In the genomic region with DNA sequence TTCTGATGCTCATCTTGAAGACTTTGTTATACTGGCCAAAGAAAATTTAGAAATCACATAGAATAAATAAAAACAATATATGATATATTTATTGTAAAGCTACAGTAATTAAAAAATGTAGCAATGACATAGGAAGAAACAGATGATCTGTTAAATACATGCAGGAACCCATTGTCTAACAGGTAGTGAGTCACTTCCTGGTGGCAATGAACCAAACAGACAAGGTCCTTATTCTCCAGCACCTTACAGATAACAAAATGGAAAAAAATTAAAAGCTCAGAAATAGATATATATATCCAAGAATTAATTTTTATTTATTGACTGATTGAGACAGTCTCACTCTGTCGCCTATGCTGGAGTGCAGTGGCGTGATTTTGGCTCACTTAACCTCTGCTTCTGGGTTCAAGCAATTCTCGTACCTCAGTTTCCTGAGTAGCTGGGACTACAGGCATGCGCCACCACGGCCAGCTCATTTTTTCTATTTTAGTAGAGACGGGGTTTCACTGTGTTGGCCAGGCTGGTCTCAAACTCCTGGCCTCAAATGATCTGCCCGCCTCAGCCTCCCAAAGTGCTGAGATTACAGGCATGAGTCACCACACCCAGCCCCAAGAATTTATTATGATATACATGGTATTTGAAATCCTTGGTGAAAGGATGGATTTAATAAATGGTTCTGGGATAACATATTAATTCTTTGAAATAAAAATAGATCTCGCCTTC, we compare ENCODE assay signal across 13 cellular contexts. TPM values are rescaled to one million over a fixed set of nuclear protein-coding genes. Genes with fewer than 3 reads are reported as not detected.
A peak's percentile ranks its signal among the peaks of the same experiment; 100 is the strongest.
DNase-seq lines count a peak whose midpoint lies in the region; ATAC-seq and TF ChIP-seq lines count a peak whose summit lies in the region.
"Had no signal": no experiment of that assay in that cellular context is flagged by ENCODE, and none has a peak within 500 bp of the region (broad histone marks: within the 10 kb centered on the region; RNA-seq: fewer than 3 reads in every experiment).

No MANE protein-coding gene starts in this region.

- no peaks in the 10 kb centered on the region for H3K9me3 Mint-ChIP-seq in stimulated activated naive CD8-positive, alpha-beta T cell treated with anti-CD3 and anti-CD28 coated beads, Interleukin-15, amount 100 ng/mL, for 72 hours
- no peaks in the 10 kb centered on the region for H3K9me3 Mint-ChIP-seq in central memory CD8-positive, alpha-beta T cell
- no peaks in the 10 kb centered on the region for H3K9me3 Mint-ChIP-seq in glutamatergic neuron (ENCODE audit: unreplicated experiment)
- H3K9me3 Mint-ChIP-seq: CD8-positive, alpha-beta memory T cell had no signal

- no peak overlapping the region for H3K4me3 Mint-ChIP-seq in stimulated activated naive CD8-positive, alpha-beta T cell treated with anti-CD3 and anti-CD28 coated beads, Interleukin-15, amount 100 ng/mL, for 72 hours
- no peak overlapping the region for H3K4me3 Mint-ChIP-seq in central memory CD8-positive, alpha-beta T cell
- no peak overlapping the region for H3K4me3 Mint-ChIP-seq in glutamatergic neuron (ENCODE audit: unreplicated experiment)

- H3K4me3 ChIP-seq in lower leg skin (ENCODE audit: low read depth, poor library complexity, severe bottlenecking): no peak overlapping the region
- H3K4me3 ChIP-seq: hepatocyte, sigmoid colon had no signal

- no peak for DNase-seq in stimulated activated naive CD8-positive, alpha-beta T cell treated with anti-CD3 and anti-CD28 coated beads, Interleukin-15, amount 100 ng/mL, for 72 hours
- DNase-seq in stimulated activated naive CD8-positive, alpha-beta T cell treated with anti-CD3 and anti-CD28 coated beads, Interleukin-15, Interleukin-2, amounts not matched to agents 100 U/mL and 50 U/mL, for 24 hours: no peak
- DNase-seq in RPMI8226 (peak; percentile 10), substantia nigra (lab: John Stamatoyannopoulos, UW) (no peak), lower leg skin (ENCODE audit: low spot score in 2 of 2) (no peak), HuH-7 (ENCODE audit: low spot score) (no peak), glutamatergic neuron (no peak)
- no peak for DNase-seq in central memory CD8-positive, alpha-beta T cell (ENCODE audit: low spot score in 2 of 2)
- DNase-seq: caudate nucleus; CD8-positive, alpha-beta memory T cell; SHP77; sigmoid colon had no signal

- H3K4me1 Mint-ChIP-seq in stimulated activated naive CD8-positive, alpha-beta T cell treated with anti-CD3 and anti-CD28 coated beads, Interleukin-15, amount 100 ng/mL, for 72 hours: peaks cover 22% of the 10 kb centered on the region
- H3K4me1 Mint-ChIP-seq in central memory CD8-positive, alpha-beta T cell: no peaks in the 10 kb centered on the region
- H3K4me1 Mint-ChIP-seq in glutamatergic neuron (ENCODE audit: low read depth, unreplicated experiment): peaks cover 5% of the 10 kb centered on the region

- no peaks in the 10 kb centered on the region for H3K36me3 Mint-ChIP-seq in central memory CD8-positive, alpha-beta T cell (ENCODE audit: insufficient read depth)
- H3K36me3 Mint-ChIP-seq in glutamatergic neuron (ENCODE audit: unreplicated experiment): no peaks in the 10 kb centered on the region
- H3K36me3 Mint-ChIP-seq: CD8-positive, alpha-beta memory T cell had no signal

- ATAC-seq in stimulated activated naive CD8-positive, alpha-beta T cell treated with anti-CD3 and anti-CD28 coated beads, Interleukin-15, amount 100 ng/mL, for 72 hours: peak; percentile 78
- no peak for ATAC-seq in stimulated activated naive CD8-positive, alpha-beta T cell treated with anti-CD3 and anti-CD28 coated beads, Interleukin-15, Interleukin-2, amounts not matched to agents 100 U/mL and 50 U/mL, for 24 hours
- ATAC-seq in central memory CD8-positive, alpha-beta T cell (replicated peaks; ENCODE audit: extremely low read depth, poor library complexity, severe bottlenecking): peak; percentile 70

- no peak for TF ChIP-seq POLR2A in lower leg skin (IDR thresholded peaks at IDR 0.05)

- WGBS in lower leg skin, 2 donors: 84 to 89% methylated on average over 8 of the region's 8 CpGs

- TF ChIP-seq CTCF in lower leg skin (IDR thresholded peaks at IDR 0.05) (no peak), glutamatergic neuron (IDR thresholded peaks at IDR 0.05; ENCODE audit: partially characterized antibody, unreplicated experiment) (no peak)

- intact Hi-C loops in lower leg skin (cut with DNase I; ENCODE audit: low total_unique reads): no loop called here

- H3K27ac ChIP-seq in substantia nigra (ENCODE audit: low read depth, low read length, poor library complexity, severe bottlenecking): no peak overlapping the region
- H3K27ac ChIP-seq: hepatocyte, sigmoid colon had no signal

- peaks cover 1% of the 10 kb centered on the region for H3K27me3 Mint-ChIP-seq in stimulated activated naive CD8-positive, alpha-beta T cell treated with anti-CD3 and anti-CD28 coated beads, Interleukin-15, amount 100 ng/mL, for 72 hours
- H3K27me3 Mint-ChIP-seq in central memory CD8-positive, alpha-beta T cell: no peaks in the 10 kb centered on the region
- no peaks in the 10 kb centered on the region for H3K27me3 Mint-ChIP-seq in glutamatergic neuron (ENCODE audit: unreplicated experiment)
- H3K27me3 Mint-ChIP-seq: CD8-positive, alpha-beta memory T cell had no signal

- peak overlapping the region in 1 of 2 donors; percentile 34 for H3K27ac Mint-ChIP-seq in stimulated activated naive CD8-positive, alpha-beta T cell treated with anti-CD3 and anti-CD28 coated beads, Interleukin-15, amount 100 ng/mL, for 72 hours
- H3K27ac Mint-ChIP-seq in central memory CD8-positive, alpha-beta T cell (ENCODE audit: low read depth): no peak overlapping the region
- H3K27ac Mint-ChIP-seq in glutamatergic neuron (ENCODE audit: unreplicated experiment): no peak overlapping the region

RNA-seq across cellular contexts. Expression of a gene that starts 7.5 kb away (rescaled TPM):
- total RNA-seq in lower leg skin (1 to 10 TPM in 2 of 4 donors, under 1 TPM in 1, not detected in 1; 0.37 to 2.2 (median 1.1) TPM), glutamatergic neuron (ENCODE audit: unreplicated experiment) (26.3 TPM)
